In genomic region chr3:181561130-181561529, GRCh38 we compare ENCODE assay signal across 12 cellular contexts.
"Had no signal": no experiment of that assay in that cellular context is flagged by ENCODE, and none has a peak within 500 bp of the region (broad histone marks: within the 10 kb centered on the region; RNA-seq: fewer than 3 reads in every experiment).

No MANE protein-coding gene starts in this region.

- ATAC-seq: activated CD4-positive, alpha-beta T cell treated with anti-CD3 and anti-CD28 coated beads for 36 hours; natural killer cell; sciatic nerve; stimulated activated effector memory CD8-positive, alpha-beta T cell treated with anti-CD3 and anti-CD28 coated beads, Interleukin-12 subunit alpha, Interleukin-12 subunit beta, amount 100 ng/mL, for 72 hours; upper lobe of right lung; WTC11 had no signal

- DNase-seq: activated CD4-positive, alpha-beta T cell treated with anti-CD3 and anti-CD28 coated beads for 36 hours; activated CD4-positive, alpha-beta T cell treated with anti-CD3 and anti-CD28 coated beads, Interleukin-2, amount 50 U/mL, for 48 hours; activated T-cell treated with anti-CD3 and anti-CD28 coated beads for 4 hours; dermis blood vessel endothelial cell; immature natural killer cell; natural killer cell; stimulated activated CD4-positive, alpha-beta T cell treated with anti-CD3 and anti-CD28 coated beads, Interleukin-4, amount 100 ng/mL, for 24 hours; stomach; upper lobe of right lung had no signal
